In the genomic region with DNA sequence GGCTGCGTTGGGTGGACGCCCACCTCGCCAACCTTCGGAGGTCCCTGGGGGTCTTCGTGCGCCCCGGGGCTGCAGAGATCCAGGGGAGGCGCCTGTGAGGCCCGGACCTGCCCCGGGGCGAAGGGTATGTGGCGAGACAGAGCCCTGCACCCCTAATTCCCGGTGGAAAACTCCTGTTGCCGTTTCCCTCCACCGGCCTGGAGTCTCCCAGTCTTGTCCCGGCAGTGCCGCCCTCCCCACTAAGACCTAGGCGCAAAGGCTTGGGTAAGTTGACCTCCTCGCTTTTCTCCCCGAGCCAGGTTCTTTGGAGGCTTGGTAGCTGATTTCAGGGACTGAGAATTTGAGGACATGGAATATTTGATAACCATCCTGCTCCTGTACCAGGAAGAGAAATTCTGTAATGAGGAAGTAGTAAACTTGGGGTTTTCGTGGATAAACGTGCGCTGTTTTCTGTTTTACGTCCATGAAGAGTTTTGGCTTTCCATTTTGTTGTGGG, we compare ENCODE assay signal across 1 cellular context.
TF ChIP-seq lines count a peak whose summit lies in the region.

No MANE protein-coding gene starts in this region.

TF ChIP-seq in HepG2, 621 proteins besides CTCF, POLR2A, EP300 and RAD21 (continues in another document):
- TF ChIP-seq, protein P1, sequence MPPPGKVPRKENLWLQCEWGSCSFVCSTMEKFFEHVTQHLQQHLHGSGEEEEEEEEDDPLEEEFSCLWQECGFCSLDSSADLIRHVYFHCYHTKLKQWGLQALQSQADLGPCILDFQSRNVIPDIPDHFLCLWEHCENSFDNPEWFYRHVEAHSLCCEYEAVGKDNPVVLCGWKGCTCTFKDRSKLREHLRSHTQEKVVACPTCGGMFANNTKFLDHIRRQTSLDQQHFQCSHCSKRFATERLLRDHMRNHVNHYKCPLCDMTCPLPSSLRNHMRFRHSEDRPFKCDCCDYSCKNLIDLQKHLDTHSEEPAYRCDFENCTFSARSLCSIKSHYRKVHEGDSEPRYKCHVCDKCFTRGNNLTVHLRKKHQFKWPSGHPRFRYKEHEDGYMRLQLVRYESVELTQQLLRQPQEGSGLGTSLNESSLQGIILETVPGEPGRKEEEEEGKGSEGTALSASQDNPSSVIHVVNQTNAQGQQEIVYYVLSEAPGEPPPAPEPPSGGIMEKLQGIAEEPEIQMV (CRISPR knock-in tag; IDR thresholded peaks at IDR 0.05; ENCODE audit: low read depth), result no peak
- no peak for TF ChIP-seq ZNF34 (CRISPR knock-in tag; IDR thresholded peaks at IDR 0.05; ENCODE audit: borderline replicate concordance)
- TF ChIP-seq RBFOX2 (IDR thresholded peaks at IDR 0.05; ENCODE audit: low read depth, low read length), result no peak; the same call in 1 of the 2 replicates
- TF ChIP-seq FOXO4 (CRISPR knock-in tag; conservative IDR thresholded peaks at IDR 0.05), result 0 out of 2 replicates have a peak, but pooled peaks have one; percentile 86
- TF ChIP-seq ARID4A (CRISPR knock-in tag; IDR thresholded peaks at IDR 0.05; ENCODE audit: borderline replicate concordance), result no peak
- TF ChIP-seq ZNF234 (CRISPR knock-in tag; conservative IDR thresholded peaks at IDR 0.05), result no peak
- TF ChIP-seq MTF2 (CRISPR knock-in tag; IDR thresholded peaks at IDR 0.05; ENCODE audit: borderline replicate concordance), result no peak
- TF ChIP-seq NRL (CRISPR knock-in tag; IDR thresholded peaks at IDR 0.05; ENCODE audit: borderline replicate concordance), result 0 out of 2 replicates have a peak, but pooled peaks have one; percentile 54
- no peak for TF ChIP-seq ZNF235 (CRISPR knock-in tag; IDR thresholded peaks at IDR 0.05; ENCODE audit: borderline replicate concordance)
- no peak for TF ChIP-seq ZNF75D (CRISPR knock-in tag; IDR thresholded peaks at IDR 0.05; ENCODE audit: borderline replicate concordance)
- TF ChIP-seq CBX1 (IDR thresholded peaks at IDR 0.05; ENCODE audit: low read depth), result peak; percentile 3
- TF ChIP-seq SNAPC2 (CRISPR knock-in tag; IDR thresholded peaks at IDR 0.05), result no peak
- no peak for TF ChIP-seq NPAS2 (CRISPR knock-in tag; IDR thresholded peaks at IDR 0.05; ENCODE audit: borderline replicate concordance)
- TF ChIP-seq TBP (CRISPR knock-in tag; IDR thresholded peaks at IDR 0.05), result no peak
- TF ChIP-seq ELF3 (CRISPR knock-in tag; IDR thresholded peaks at IDR 0.05), result no peak
- no peak for TF ChIP-seq RARG (CRISPR knock-in tag; IDR thresholded peaks at IDR 0.05; ENCODE audit: low read depth)
- no peak for TF ChIP-seq MIER2 (CRISPR knock-in tag; IDR thresholded peaks at IDR 0.05)
- no peak; the same call in 1 of the 2 replicates for TF ChIP-seq PHF8 (CRISPR knock-in tag; IDR thresholded peaks at IDR 0.05)
- TF ChIP-seq ZNF724P (CRISPR knock-in tag; IDR thresholded peaks at IDR 0.05; ENCODE audit: borderline replicate concordance), result no peak
- TF ChIP-seq ZNF33B (CRISPR knock-in tag; IDR thresholded peaks at IDR 0.05), result no peak
- no peak for TF ChIP-seq ZNF468 (CRISPR knock-in tag; IDR thresholded peaks at IDR 0.05)
- no peak for TF ChIP-seq ZNF782 (CRISPR knock-in tag; IDR thresholded peaks at IDR 0.05; ENCODE audit: borderline replicate concordance)
- no peak for TF ChIP-seq ZNF407 (CRISPR knock-in tag; IDR thresholded peaks at IDR 0.05; ENCODE audit: not compliant biosample characterization)
- no peak for TF ChIP-seq PREB (CRISPR knock-in tag; IDR thresholded peaks at IDR 0.05)
- TF ChIP-seq TIGD3 (CRISPR knock-in tag; IDR thresholded peaks at IDR 0.05; ENCODE audit: borderline replicate concordance), result no peak
- TF ChIP-seq ZNF557 (CRISPR knock-in tag; IDR thresholded peaks at IDR 0.05), result no peak
- no peak for TF ChIP-seq SIN3A (IDR thresholded peaks at IDR 0.05; ENCODE audit: borderline replicate concordance, low read depth, low read length)
- TF ChIP-seq NFKB2 (CRISPR knock-in tag; IDR thresholded peaks at IDR 0.05; ENCODE audit: borderline replicate concordance), result no peak
- TF ChIP-seq GFI1 (CRISPR knock-in tag; IDR thresholded peaks at IDR 0.05; ENCODE audit: borderline replicate concordance), result no peak
- no peak for TF ChIP-seq ZBTB39 (CRISPR knock-in tag; IDR thresholded peaks at IDR 0.05)
- no peak for TF ChIP-seq ZFP36L2 (CRISPR knock-in tag; IDR thresholded peaks at IDR 0.05)
- TF ChIP-seq ZNF460 (CRISPR knock-in tag; IDR thresholded peaks at IDR 0.05; ENCODE audit: borderline replicate concordance), result no peak
